ENCODE assay signal across 28 cellular contexts in genomic region chr2:44061876-44062275, GRCh38.
"Had no signal": no experiment of that assay in that cellular context is flagged by ENCODE, and none has a peak within 500 bp of the region (broad histone marks: within the 10 kb centered on the region; RNA-seq: fewer than 3 reads in every experiment).

No MANE protein-coding gene starts in this region.

- H3K36me3 Mint-ChIP-seq: activated naive CD8-positive, alpha-beta T cell; memory B cell had no signal

- H3K4me1 Mint-ChIP-seq: activated B cell treated with CpG ODN at 0.5 μM for 24 hours; activated CD4-positive, alpha-beta T cell treated with anti-CD3 and anti-CD28 coated beads for 36 hours; memory B cell; nephron; stimulated activated naive CD8-positive, alpha-beta T cell treated with anti-CD3 and anti-CD28 coated beads, Interleukin-15, amount 100 ng/mL, for 72 hours had no signal

- H3K4me1 ChIP-seq: adrenal gland, ascending aorta, esophagus muscularis mucosa, prostate gland, right atrium auricular region, uterus had no signal

- DNase-seq: activated B cell treated with CpG ODN at 0.5 μM for 24 hours; activated CD4-positive, alpha-beta T cell treated with anti-CD3 and anti-CD28 coated beads for 36 hours; activated CD4-positive, alpha-beta T cell treated with anti-CD3 and anti-CD28 coated beads, Interleukin-2, amount 50 U/mL, for 4 hours; activated CD8-positive, alpha-beta memory T cell treated with anti-CD3 and anti-CD28 coated beads for 24 hours; activated CD8-positive, alpha-beta memory T cell treated with anti-CD3 and anti-CD28 coated beads, Interleukin-2, amount 50 U/mL, for 4 hours; activated naive CD4-positive, alpha-beta T cell; activated T-cell treated with anti-CD3 and anti-CD28 coated beads, Interleukin-2, amount 50 U/mL, for 4 hours; adrenal gland; brain microvascular endothelial cell; caudate nucleus; effector memory CD8-positive, alpha-beta T cell; glutamatergic neuron; hippocampal formation; ovary; stimulated activated CD4-positive, alpha-beta T cell treated with anti-CD3 and anti-CD28 coated beads, Interleukin-12 subunit alpha, Interleukin-12 subunit beta, amount 100 ng/mL, for 4 hours; stimulated activated naive CD8-positive, alpha-beta T cell treated with anti-CD3 and anti-CD28 coated beads, Interleukin-15, amount 100 ng/mL, for 72 hours; T-helper 9 cell; transverse colon; uterus had no signal

- H3K27ac Mint-ChIP-seq: activated B cell treated with CpG ODN at 0.5 μM for 24 hours; activated CD4-positive, alpha-beta T cell treated with anti-CD3 and anti-CD28 coated beads for 36 hours; activated naive CD8-positive, alpha-beta T cell; activated T-helper 2 cell treated with anti-CD3 and anti-CD28 coated beads, Interferon-gamma antibody, Interleukin-2, Interleukin-4, amounts not matched to agents 10 μg/mL and 5 μg/mL and 100 μg/mL, durations not matched to agents 14 hours and 24 hours and 36 hours; effector memory CD8-positive, alpha-beta T cell; memory B cell; nephron; stimulated activated naive CD8-positive, alpha-beta T cell treated with anti-CD3 and anti-CD28 coated beads, Interleukin-15, amount 100 ng/mL, for 72 hours had no signal

- ATAC-seq: activated CD4-positive, alpha-beta T cell treated with anti-CD3 and anti-CD28 coated beads for 36 hours; activated T-cell treated with anti-CD3 and anti-CD28 coated beads, Interleukin-2, amount 50 U/mL, for 4 hours; effector memory CD8-positive, alpha-beta T cell; stimulated activated naive CD8-positive, alpha-beta T cell treated with anti-CD3 and anti-CD28 coated beads, Interleukin-15, amount 100 ng/mL, for 72 hours had no signal

- H3K4me3 ChIP-seq: adrenal gland, ascending aorta, esophagus muscularis mucosa, ovary, prostate gland, right atrium auricular region, transverse colon, uterus had no signal

- H3K27me3 ChIP-seq: adrenal gland, ascending aorta, brain microvascular endothelial cell, neutrophil, ovary, right atrium auricular region, transverse colon, uterus had no signal

- H3K27ac ChIP-seq: adrenal gland, ascending aorta, brain microvascular endothelial cell, esophagus muscularis mucosa, neutrophil, ovary, prostate gland, right atrium auricular region, transverse colon, uterus had no signal

- H3K36me3 ChIP-seq: adrenal gland, ascending aorta, brain microvascular endothelial cell, esophagus muscularis mucosa, neutrophil, ovary, prostate gland, right atrium auricular region, transverse colon, uterus had no signal

- H3K4me3 Mint-ChIP-seq: activated B cell treated with CpG ODN at 0.5 μM for 24 hours; activated CD4-positive, alpha-beta T cell treated with anti-CD3 and anti-CD28 coated beads for 36 hours; activated naive CD8-positive, alpha-beta T cell; activated T-cell treated with anti-CD3 and anti-CD28 coated beads, Interleukin-2, amount 50 U/mL, for 4 hours; effector memory CD8-positive, alpha-beta T cell; memory B cell; nephron; stimulated activated naive CD8-positive, alpha-beta T cell treated with anti-CD3 and anti-CD28 coated beads, Interleukin-15, amount 100 ng/mL, for 72 hours had no signal

- H3K9me3 Mint-ChIP-seq: activated B cell treated with CpG ODN at 0.5 μM for 24 hours; activated T-cell treated with anti-CD3 and anti-CD28 coated beads, Interleukin-2, amount 50 U/mL, for 4 hours; activated T-helper 2 cell treated with anti-CD3 and anti-CD28 coated beads, Interferon-gamma antibody, Interleukin-2, Interleukin-4, amounts not matched to agents 10 μg/mL and 5 μg/mL and 100 μg/mL, durations not matched to agents 14 hours and 24 hours and 36 hours; effector memory CD8-positive, alpha-beta T cell; memory B cell; stimulated activated naive CD8-positive, alpha-beta T cell treated with anti-CD3 and anti-CD28 coated beads, Interleukin-15, amount 100 ng/mL, for 72 hours had no signal
